ENCODE assay signal across 26 cellular contexts in genomic region chr14:96235426-96235825, GRCh38. TPM values are rescaled to one million over a fixed set of nuclear protein-coding genes. Genes with fewer than 3 reads are reported as not detected.
"Had no signal": no experiment of that assay in that cellular context is flagged by ENCODE, and none has a peak within 500 bp of the region (broad histone marks: within the 10 kb centered on the region; RNA-seq: fewer than 3 reads in every experiment).

No MANE protein-coding gene starts in this region.

- DNase-seq: activated CD4-positive, alpha-beta T cell treated with anti-CD3 and anti-CD28 coated beads for 4 hours; activated CD4-positive, alpha-beta T cell treated with anti-CD3 and anti-CD28 coated beads, Interleukin-2, amount 50 U/mL, for 4 hours; activated effector memory CD4-positive, alpha-beta T cell treated with Interleukin-2 at 50 U/mL for 16 hours; activated naive CD4-positive, alpha-beta T cell treated with anti-CD3 and anti-CD28 coated beads, Interleukin-2, amount 10 ng/mL, durations not matched to agents 7 days and 5 days; activated naive CD8-positive, alpha-beta T cell treated with anti-CD3 and anti-CD28 coated beads, Interleukin-2, amount 10 ng/mL, durations not matched to agents 7 days and 5 days; cerebellar nuclear complex; colonic mucosa; effector CD8-positive, alpha-beta T cell; erythroblast; gastrocnemius medialis; glutamatergic neuron; immature natural killer cell; kidney; left colon; mammary epithelial cell; midbrain; naive thymus-derived CD4-positive, alpha-beta T cell; right cardiac atrium; stimulated activated naive CD4-positive, alpha-beta T cell had no signal

- ATAC-seq: gastrocnemius medialis; left colon; naive thymus-derived CD4-positive, alpha-beta T cell; right cardiac atrium had no signal

- H3K4me3 ChIP-seq: ascending aorta, cardiac muscle cell, colonic mucosa, gastrocnemius medialis, suprapubic skin, tibial nerve had no signal

- H3K4me1 ChIP-seq: ascending aorta, colonic mucosa, gastrocnemius medialis, suprapubic skin had no signal

- H3K36me3 ChIP-seq: ascending aorta, cardiac muscle cell, colonic mucosa, gastrocnemius medialis had no signal

- H3K27ac ChIP-seq: ascending aorta, cardiac muscle cell, colonic mucosa, gastrocnemius medialis, suprapubic skin had no signal

- H3K27me3 ChIP-seq: ascending aorta, cardiac muscle cell, colonic mucosa, gastrocnemius medialis, suprapubic skin, tibial nerve had no signal

- H3K9me3 ChIP-seq: ascending aorta, colonic mucosa, gastrocnemius medialis, suprapubic skin, tibial nerve had no signal

RNA-seq across cellular contexts. Expression of gene BDKRB1, which starts 20.6 kb away (rescaled TPM):
- total RNA-seq: activated naive CD8-positive, alpha-beta T cell treated with anti-CD3 and anti-CD28 coated beads, Interleukin-2, amount 10 ng/mL, durations not matched to agents 7 days and 5 days; ascending aorta; dermis microvascular lymphatic vessel endothelial cell; gastrocnemius medialis; liver; naive thymus-derived CD4-positive, alpha-beta T cell; right cardiac atrium; T-helper 1 cell treated with Interleukin-12 subunit alpha and Interleukin-12 subunit beta and Interleukin-4 antibody, amounts not matched to agents 30 ng/mL and 1 ng/mL, for 36 hours had no signal
- polyA plus RNA-seq: cardiac muscle cell; immature natural killer cell; liver; naive thymus-derived CD4-positive, alpha-beta T cell had no signal

RNA-seq across cellular contexts. Expression of gene BDKRB2, which starts 30.8 kb away (rescaled TPM):
- total RNA-seq: activated naive CD8-positive, alpha-beta T cell treated with anti-CD3 and anti-CD28 coated beads, Interleukin-2, amount 10 ng/mL, durations not matched to agents 7 days and 5 days; naive thymus-derived CD4-positive, alpha-beta T cell; T-helper 1 cell treated with Interleukin-12 subunit alpha and Interleukin-12 subunit beta and Interleukin-4 antibody, amounts not matched to agents 30 ng/mL and 1 ng/mL, for 36 hours had no signal
- polyA plus RNA-seq: cardiac muscle cell, immature natural killer cell had no signal
